1 cellular context compared by ENCODE assay signal in genomic region chr3:134059680-134060560, GRCh38.
TF ChIP-seq lines count a peak whose summit lies in the region.

No MANE protein-coding gene starts in this region.

TF ChIP-seq in SK-N-SH, 30 proteins besides CTCF, POLR2A, EP300 and RAD21 (continued from another document):
- TF ChIP-seq PBX3 (IDR thresholded peaks at IDR 0.05) (no peak), TAF1 (IDR thresholded peaks at IDR 0.05; ENCODE audit: borderline replicate concordance, low read depth, low read length) (no peak), TCF12 (IDR thresholded peaks at IDR 0.05) (no peak), GABPA (IDR thresholded peaks at IDR 0.05; ENCODE audit: low read depth) (no peak), FOXM1 (IDR thresholded peaks at IDR 0.05; ENCODE audit: low read depth) (no peak), EZH2phosphoT487 (IDR thresholded peaks at IDR 0.05; ENCODE audit: borderline replicate concordance, low read depth) (no peak)
